Comparison of ENCODE assay signal across 20 cellular contexts in genomic region chr12:119157528-119157927, GRCh38. TPM values are rescaled to one million over a fixed set of nuclear protein-coding genes. Genes with fewer than 3 reads are reported as not detected.
DNase-seq lines count a peak whose midpoint lies in the region; ATAC-seq and TF ChIP-seq lines count a peak whose summit lies in the region.
"Had no signal": no experiment of that assay in that cellular context is flagged by ENCODE, and none has a peak within 500 bp of the region (broad histone marks: within the 10 kb centered on the region; RNA-seq: fewer than 3 reads in every experiment).

No MANE protein-coding gene starts in this region.

- H3K27me3 Mint-ChIP-seq in activated naive CD4-positive, alpha-beta T cell treated with anti-CD3 and anti-CD28 coated beads, Interleukin-2, amount 10 ng/mL, durations not matched to agents 7 days and 5 days: no peaks in the 10 kb centered on the region

- CTCF ChIA-PET in activated naive CD4-positive, alpha-beta T cell treated with anti-CD3 and anti-CD28 coated beads, Interleukin-2, amount 10 ng/mL, durations not matched to agents 7 days and 5 days (lab: Charles Lee): no interaction called here

- H3K27me3 ChIP-seq in psoas muscle (ENCODE audit: insufficient read depth in 3 of 3, low read length in 2 of 3): no peaks in the 10 kb centered on the region
- H3K27me3 ChIP-seq: BLaER1 treated with 17β-estradiol and CSF1 and Interleukin-3, amounts not matched to agents 10 nM and 100 nM; colonic mucosa had no signal

- 26 to 32% (median 26%) methylated on average over 6 of the region's 6 CpGs for WGBS in psoas muscle, 3 donors

- intact Hi-C loops in cardiac septum (cut with DNase I) (loop anchor here (1.0 to 5.0 kb wide), 2 partner anchors 40 to 90 kb away; no protein-coding TSS in a partner anchor), psoas muscle (cut with DNase I) (no loop called here)

- peak; percentile 80 to 86 (median 84) for ATAC-seq in psoas muscle
- ATAC-seq: activated CD4-positive, alpha-beta T cell treated with anti-CD3 and anti-CD28 coated beads for 36 hours; mucosa of descending colon had no signal

- H3K27ac ChIP-seq in psoas muscle: peak overlapping the region; percentile 95
- H3K27ac ChIP-seq: colonic mucosa, neutrophil had no signal

- no peaks in the 10 kb centered on the region for H3K9me3 ChIP-seq in psoas muscle
- H3K9me3 ChIP-seq: colonic mucosa, mucosa of descending colon, neutrophil had no signal

- H3K36me3 Mint-ChIP-seq in activated naive CD4-positive, alpha-beta T cell treated with anti-CD3 and anti-CD28 coated beads, Interleukin-2, amount 10 ng/mL, durations not matched to agents 7 days and 5 days: no peaks in the 10 kb centered on the region
- H3K36me3 Mint-ChIP-seq: activated naive CD8-positive, alpha-beta T cell had no signal

- DNase-seq in COR-L47 (lab: John Stamatoyannopoulos, UW) (peak; percentile 14), NCI-H446 treated with DMSO at 0.1 percent for 48 hours (lab: John Stamatoyannopoulos, UW) (peak; percentile 89), cardiac septum (ENCODE audit: low spot score) (peak; percentile 86), psoas muscle (peak; percentile 83 to 96), UCSD-AML1 (lab: John Stamatoyannopoulos, UW; ENCODE audit: unreplicated experiment) (no peak), HPDE6-E6E7 (ENCODE audit: extremely low spot score) (no peak)
- no peak for DNase-seq in activated naive CD4-positive, alpha-beta T cell treated with anti-CD3 and anti-CD28 coated beads, Interleukin-2, amount 50 U/mL, for 16 hours
- DNase-seq in activated naive CD4-positive, alpha-beta T cell treated with anti-CD3 and anti-CD28 coated beads, Interleukin-2, amount 10 ng/mL, durations not matched to agents 7 days and 5 days: no peak
- DNase-seq: activated CD4-positive, alpha-beta T cell treated with anti-CD3 and anti-CD28 coated beads for 36 hours; colonic mucosa; GDM1; glutamatergic neuron; GOT3; KBM-7; mucosa of descending colon; NCI-H187 treated with DMSO at 0.1 percent for 48 hours; stimulated activated CD8-positive, alpha-beta memory T cell treated with anti-CD3 and anti-CD28 coated beads, Interleukin-4, amount 100 ng/mL, for 48 hours had no signal

- H3K4me1 Mint-ChIP-seq in activated naive CD4-positive, alpha-beta T cell treated with anti-CD3 and anti-CD28 coated beads, Interleukin-2, amount 10 ng/mL, durations not matched to agents 7 days and 5 days: no peaks in the 10 kb centered on the region

- H3K4me3 ChIP-seq in psoas muscle: peak overlapping the region; percentile 54
- H3K4me3 ChIP-seq: BLaER1 treated with 17β-estradiol and CSF1 and Interleukin-3, amounts not matched to agents 10 nM and 100 nM; colonic mucosa; mucosa of descending colon had no signal

- H3K36me3 ChIP-seq in psoas muscle (ENCODE audit: insufficient read depth in 1 of 2, low read depth in 1 of 2): no peaks in the 10 kb centered on the region
- H3K36me3 ChIP-seq: BLaER1 treated with 17β-estradiol and CSF1 and Interleukin-3, amounts not matched to agents 10 nM and 100 nM; colonic mucosa; neutrophil had no signal

- peaks cover 49% of the 10 kb centered on the region for H3K4me1 ChIP-seq in psoas muscle
- H3K4me1 ChIP-seq: colonic mucosa had no signal

- H3K9me3 Mint-ChIP-seq in activated naive CD4-positive, alpha-beta T cell treated with anti-CD3 and anti-CD28 coated beads, Interleukin-2, amount 10 ng/mL, durations not matched to agents 7 days and 5 days: peaks cover 16% of the 10 kb centered on the region

- TF ChIP-seq CTCF in psoas muscle (IDR thresholded peaks at IDR 0.05): no peak

- H3K4me3 Mint-ChIP-seq in activated naive CD4-positive, alpha-beta T cell treated with anti-CD3 and anti-CD28 coated beads, Interleukin-2, amount 10 ng/mL, durations not matched to agents 7 days and 5 days: no peak overlapping the region
- H3K4me3 Mint-ChIP-seq: activated CD4-positive, alpha-beta T cell treated with anti-CD3 and anti-CD28 coated beads for 36 hours; activated naive CD8-positive, alpha-beta T cell had no signal

- H3K27ac Mint-ChIP-seq in activated naive CD4-positive, alpha-beta T cell treated with anti-CD3 and anti-CD28 coated beads, Interleukin-2, amount 10 ng/mL, durations not matched to agents 7 days and 5 days: no peak overlapping the region
- H3K27ac Mint-ChIP-seq: activated CD4-positive, alpha-beta T cell treated with anti-CD3 and anti-CD28 coated beads for 36 hours; activated naive CD8-positive, alpha-beta T cell had no signal

RNA-seq across cellular contexts. Expression of gene HSPB8, which starts 21.2 kb away (rescaled TPM):
- total RNA-seq in cardiac septum: 529 TPM
- 1,000 to 10,000 TPM in 2 of 4 donors, 100 to 1,000 TPM in 2; 659 to 1,236 (median 1,042) TPM for total RNA-seq in psoas muscle
- 1,000 to 10,000 TPM in 1 of 3 donors, 100 to 1,000 TPM in 2; 398 to 1,629 (median 676) TPM for polyA plus RNA-seq in psoas muscle
- total RNA-seq: activated CD4-positive, alpha-beta T cell treated with anti-CD3 and anti-CD28 coated beads for 36 hours had no signal

Comparison
In these comparisons a context has a peak if more than half of its experiments do, and no peak if none do; other contexts are left out.
1. DNase-seq: peak in COR-L47 (single experiment), NCI-H446 treated with DMSO at 0.1 percent for 48 hours (single experiment), cardiac septum (single experiment) and psoas muscle (2 of 2); none in activated naive CD4-positive, alpha-beta T cell treated with anti-CD3 and anti-CD28 coated beads, Interleukin-2, amount 50 U/mL, for 16 hours (single experiment), UCSD-AML1 (single experiment), HPDE6-E6E7 (single experiment) and activated naive CD4-positive, alpha-beta T cell treated with anti-CD3 and anti-CD28 coated beads, Interleukin-2, amount 10 ng/mL, durations not matched to agents 7 days and 5 days (single experiment).